ENCODE assay signal across 8 cellular contexts in the genomic region with DNA sequence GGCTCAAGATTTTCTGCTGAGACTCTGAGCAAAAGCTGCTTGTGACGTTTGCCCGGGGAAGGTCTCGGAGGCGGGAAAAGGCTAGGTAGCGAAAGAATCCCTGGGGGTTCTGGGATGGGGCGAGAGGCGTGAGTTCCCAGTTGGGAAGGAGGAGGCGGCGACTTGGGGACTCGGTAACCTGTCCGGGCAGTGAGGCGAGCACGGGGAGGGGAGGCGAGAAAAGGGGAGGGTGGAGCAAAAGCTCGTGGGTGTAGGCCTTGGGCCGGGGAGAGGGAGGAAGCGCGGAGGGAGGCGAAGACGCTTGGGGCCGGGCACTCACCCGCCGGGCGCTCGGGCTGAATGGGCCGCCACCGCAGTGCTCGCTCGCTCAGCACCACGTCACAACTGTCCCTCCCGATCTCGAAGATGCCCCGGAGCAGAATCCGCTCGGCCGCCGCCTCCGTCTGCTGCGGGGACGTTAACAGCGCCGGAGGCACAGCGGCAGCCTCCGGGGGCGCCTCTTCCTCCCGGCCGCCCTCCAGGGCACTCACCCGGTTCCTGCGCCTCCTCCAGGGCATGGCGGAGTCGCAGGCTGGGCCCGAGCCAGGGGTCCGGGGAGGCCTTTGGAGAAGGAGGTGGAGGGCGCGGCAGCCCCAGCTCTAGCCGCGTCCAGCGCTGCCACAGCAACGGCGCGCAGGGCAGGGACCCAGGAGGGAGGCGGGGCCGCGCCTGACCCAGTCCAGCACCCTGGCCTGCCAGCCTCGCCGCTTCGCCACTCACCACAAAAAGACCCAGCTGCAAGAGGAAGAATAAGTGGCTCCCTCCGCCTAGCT. TPM values are rescaled to one million over a fixed set of nuclear protein-coding genes. Genes with fewer than 3 reads are reported as not detected.
A peak's percentile ranks its signal among the peaks of the same experiment; 100 is the strongest.
DNase-seq lines count a peak whose midpoint lies in the region; ATAC-seq and TF ChIP-seq lines count a peak whose summit lies in the region.

A gene with protein sequence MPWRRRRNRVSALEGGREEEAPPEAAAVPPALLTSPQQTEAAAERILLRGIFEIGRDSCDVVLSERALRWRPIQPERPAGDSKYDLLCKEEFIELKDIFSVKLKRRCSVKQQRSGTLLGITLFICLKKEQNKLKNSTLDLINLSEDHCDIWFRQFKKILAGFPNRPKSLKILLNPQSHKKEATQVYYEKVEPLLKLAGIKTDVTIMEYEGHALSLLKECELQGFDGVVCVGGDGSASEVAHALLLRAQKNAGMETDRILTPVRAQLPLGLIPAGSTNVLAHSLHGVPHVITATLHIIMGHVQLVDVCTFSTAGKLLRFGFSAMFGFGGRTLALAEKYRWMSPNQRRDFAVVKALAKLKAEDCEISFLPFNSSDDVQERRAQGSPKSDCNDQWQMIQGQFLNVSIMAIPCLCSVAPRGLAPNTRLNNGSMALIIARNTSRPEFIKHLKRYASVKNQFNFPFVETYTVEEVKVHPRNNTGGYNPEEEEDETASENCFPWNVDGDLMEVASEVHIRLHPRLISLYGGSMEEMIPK (minus strand): TSS at position 656 of the 812 bp plus-strand sequence. CDS start 99 bp downstream, at position 557.

- peaks cover 33% of the 10 kb centered on the region for H3K27me3 ChIP-seq in BLaER1
- H3K27me3 ChIP-seq in body of pancreas, result no peaks in the 10 kb centered on the region

- peak within 1 kb of the TSS; percentile 53 for H3K4me2 ChIP-seq in BLaER1

- H3K27ac Mint-ChIP-seq in immature natural killer cell, result peak within 1 kb of the TSS in 1 of 6 donors; percentile 43

- no peak for TF ChIP-seq CTCF in body of pancreas (IDR thresholded peaks at IDR 0.05)

- intact Hi-C loops in body of pancreas (cut with DNase I), result no loop called here

- peak within 1 kb of the TSS; percentile 76 to 86 (median 80) for H3K4me3 Mint-ChIP-seq in immature natural killer cell

- H3K4me1 ChIP-seq in BLaER1 (0 out of 2 replicates have a peak, but pooled peaks cover 3% of the 10 kb centered on the region), body of pancreas (peaks cover 8% of the 10 kb centered on the region)

- no peaks in the 10 kb centered on the region for H3K36me3 Mint-ChIP-seq in immature natural killer cell

- H3K4me1 Mint-ChIP-seq in immature natural killer cell, result peaks cover 9 to 14% of the 10 kb centered on the region in 2 donors

- no peak within 1 kb of the TSS for H3K9ac ChIP-seq in BLaER1

- H4K20me1 ChIP-seq in BLaER1, result no peaks in the 10 kb centered on the region

- H3K36me3 ChIP-seq in BLaER1, result no peaks in the 10 kb centered on the region
- no peaks in the 10 kb centered on the region for H3K36me3 ChIP-seq in body of pancreas (replicated peaks in 1 of 2; ENCODE audit: insufficient read depth in 1 of 2, low read depth in 2 of 2)

- H3K27ac ChIP-seq in BLaER1 (no peak within 1 kb of the TSS), body of pancreas (no peak within 1 kb of the TSS)

- H3K9me3 ChIP-seq in BLaER1 (peaks cover 11% of the 10 kb centered on the region), body of pancreas (no peaks in the 10 kb centered on the region)

- peak in 1 of 3 donors; percentile 33 for TF ChIP-seq POLR2A in body of pancreas (IDR thresholded peaks at IDR 0.05)

- H3K27me3 Mint-ChIP-seq in immature natural killer cell (ENCODE audit: low read depth in 3 of 3), result peaks cover 0 to 13% (median 5%) of the 10 kb centered on the region in 3 donors

- peak within 1 kb of the TSS; percentile 54 for H3K4me3 ChIP-seq in BLaER1
- H3K4me3 ChIP-seq in body of pancreas, result peak within 1 kb of the TSS in 1 of 2 donors; percentile 49

- WGBS in body of pancreas, 2 donors, result 3 to 4% methylated on average over 45 to 68 of the region's 68 CpGs

- ATAC-seq in GM18867 (IDR thresholded peaks at IDR 0.05; ENCODE audit: unreplicated experiment), result peak; percentile 93
- ATAC-seq in HG02943 (IDR thresholded peaks at IDR 0.05; ENCODE audit: low read depth, unreplicated experiment), result peak; percentile 90
- ATAC-seq in body of pancreas, result peak; percentile 79

- DNase-seq in NOMO-1 (lab: John Stamatoyannopoulos, UW; ENCODE audit: unreplicated experiment in 2 of 2) (peak; percentile 37 to 67), body of pancreas (peak; percentile 41 to 69 (median 54)), immature natural killer cell (peak; percentile 5 to 19 (median 12)), NCI-H1417 (lab: John Stamatoyannopoulos, UW) (no peak)
- peak; percentile 42 for DNase-seq in stimulated activated CD8-positive, alpha-beta memory T cell treated with anti-CD3 and anti-CD28 coated beads, Interleukin-4, amount 100 ng/mL, for 48 hours

- no peaks in the 10 kb centered on the region for H3K9me3 Mint-ChIP-seq in immature natural killer cell

RNA-seq across cellular contexts. Expression of the gene that starts here (rescaled TPM):
- total RNA-seq in body of pancreas, result under 1 TPM; 0.52 to 0.66 TPM
- polyA plus RNA-seq in immature natural killer cell, result 10 to 100 TPM; 15.5 to 19.6 (median 15.8) TPM

Comparison
In these comparisons a context has a peak if more than half of its experiments do, and no peak if none do; other contexts are left out.
1. Peak in DNase-seq and ATAC-seq in body of pancreas; RNA of the gene not detected or under 1 TPM.
2. DNase-seq: peak in NOMO-1 (2 of 2), immature natural killer cell (3 of 3) and stimulated activated CD8-positive, alpha-beta memory T cell treated with anti-CD3 and anti-CD28 coated beads, Interleukin-4, amount 100 ng/mL, for 48 hours (single experiment); none in NCI-H1417 (0 of 3).
3. Peak in every context shown above with its lines, with median percentiles within 50 percentile points of each other: ATAC-seq.